Comparison of ENCODE assay signal across 9 cellular contexts in the genomic region with DNA sequence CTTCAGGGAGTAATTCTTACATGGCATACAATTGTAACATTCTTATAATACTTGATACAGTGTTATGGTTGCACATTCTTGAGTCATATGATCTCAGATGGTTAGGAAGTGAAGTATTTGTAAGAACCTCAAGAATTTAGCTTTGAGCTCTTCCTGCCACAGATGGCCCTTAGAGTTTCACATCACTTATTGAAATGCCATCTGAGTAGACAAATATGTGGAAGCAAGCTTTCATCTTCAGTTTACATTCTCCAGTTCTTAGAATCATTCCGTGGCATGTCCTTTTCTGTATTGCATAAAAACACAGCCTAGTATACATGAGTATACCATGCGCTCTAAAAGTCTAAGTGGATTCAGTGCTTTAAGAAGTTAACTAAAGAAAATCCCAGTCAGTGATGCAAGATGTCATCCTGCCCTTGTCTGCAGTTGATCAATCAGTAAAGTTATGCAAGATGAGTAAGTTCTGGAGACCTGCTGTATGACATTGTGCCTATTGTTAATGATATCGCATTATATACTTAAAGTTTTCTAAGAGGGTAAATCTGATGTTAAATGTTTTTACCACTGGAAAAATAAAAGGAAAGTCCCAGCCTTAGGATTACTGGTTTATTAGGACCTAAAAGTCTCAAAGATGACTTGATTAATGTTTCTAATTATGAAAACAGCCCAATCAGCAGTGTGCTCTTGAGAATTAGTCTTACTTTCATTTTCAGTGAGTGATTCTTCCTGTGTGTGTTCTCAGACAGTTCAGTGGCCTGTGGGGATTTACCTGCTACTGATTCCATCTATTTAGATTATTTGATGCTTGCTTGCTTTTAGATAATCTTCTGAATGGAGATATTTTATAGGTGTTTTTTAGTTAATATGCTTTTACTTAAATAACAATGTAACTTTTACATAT. TPM values are rescaled to one million over a fixed set of nuclear protein-coding genes. Genes with fewer than 3 reads are reported as not detected.
A peak's percentile ranks its signal among the peaks of the same experiment; 100 is the strongest.
DNase-seq lines count a peak whose midpoint lies in the region; ATAC-seq and TF ChIP-seq lines count a peak whose summit lies in the region.
"Had no signal": no experiment of that assay in that cellular context is flagged by ENCODE, and none has a peak within 500 bp of the region (broad histone marks: within the 10 kb centered on the region; RNA-seq: fewer than 3 reads in every experiment).

No MANE protein-coding gene starts in this region.

- H3K27me3 Mint-ChIP-seq in chondrocyte (ENCODE audit: low read depth): no peaks in the 10 kb centered on the region

- no peaks in the 10 kb centered on the region for H3K9me3 Mint-ChIP-seq in chondrocyte (ENCODE audit: low read depth)

- peak; percentile 28 for ATAC-seq in Right ventricle myocardium superior (ENCODE audit: poor library complexity)
- peak; percentile 94 for ATAC-seq in HG02852 (IDR thresholded peaks at IDR 0.05; ENCODE audit: unreplicated experiment)

- H3K27me3 ChIP-seq in right atrium auricular region: no peaks in the 10 kb centered on the region

- no peak overlapping the region for H3K4me3 ChIP-seq in right atrium auricular region

- H3K36me3 ChIP-seq in right atrium auricular region: peaks cover 18% of the 10 kb centered on the region

- H3K27ac Mint-ChIP-seq in chondrocyte (ENCODE audit: unreplicated experiment): peak overlapping the region; percentile 86

- TF ChIP-seq CTCF in right atrium auricular region (IDR thresholded peaks at IDR 0.05) (no peak), chondrocyte (IDR thresholded peaks at IDR 0.05) (no peak)

- H3K36me3 Mint-ChIP-seq in chondrocyte (ENCODE audit: low read depth): peaks cover 12% of the 10 kb centered on the region

- DNase-seq in Right ventricle myocardium superior: no peak
- DNase-seq in right atrium auricular region (ENCODE audit: low spot score): no peak
- DNase-seq in NOMO-1 treated with dmso at 0.1 percent for 144 hours (lab: John Stamatoyannopoulos, UW; ENCODE audit: unreplicated experiment): peak; percentile 58
- DNase-seq in chondrocyte (ENCODE audit: low spot score): no peak
- peak; percentile 83 for DNase-seq in myocyte (ENCODE audit: low read depth)
- DNase-seq in cerebellar nuclear complex (lab: John Stamatoyannopoulos, UW): no peak
- DNase-seq in Ammon's horn (ENCODE audit: low spot score): no peak
- DNase-seq: right cardiac atrium had no signal

- H3K4me3 Mint-ChIP-seq in chondrocyte (ENCODE audit: unreplicated experiment): peak overlapping the region; percentile 25

- intact Hi-C loops in Right ventricle myocardium superior (cut with DNase I): no loop called here

- H3K9me3 ChIP-seq in right atrium auricular region: no peaks in the 10 kb centered on the region

- H3K4me1 Mint-ChIP-seq in chondrocyte (ENCODE audit: low read depth): peaks cover 50% of the 10 kb centered on the region

- no peak overlapping the region for H3K27ac ChIP-seq in right atrium auricular region

- H3K4me1 ChIP-seq in right atrium auricular region: peaks cover 0 to 25% of the 10 kb centered on the region in 2 donors

RNA-seq across cellular contexts. Expression of gene RHOBTB3, which starts 29.4 kb away (rescaled TPM):
- total RNA-seq in Right ventricle myocardium superior: 81.1 TPM
- total RNA-seq in right atrium auricular region: 10 to 100 TPM; 56.2 to 89.9 TPM
- 67.1 to 75.4 TPM (median 75.2 TPM) in 3 replicates for total RNA-seq in chondrocyte
- 223 and 309 TPM in 2 replicates for total RNA-seq in myocyte
- polyA plus RNA-seq in myocyte (2012): 45.2 TPM

Comparison
In these comparisons a context has a peak if more than half of its experiments do, and no peak if none do; other contexts are left out.
1. DNase-seq: peak in NOMO-1 treated with dmso at 0.1 percent for 144 hours (single experiment) and myocyte (single experiment); none in Right ventricle myocardium superior (single experiment), right atrium auricular region (single experiment), chondrocyte (single experiment), cerebellar nuclear complex (0 of 2) and Ammon's horn (single experiment).